In genomic region chr16:47978491-47979490, GRCh38 we compare ENCODE assay signal across 11 cellular contexts.
"Had no signal": no experiment of that assay in that cellular context is flagged by ENCODE, and none has a peak within 500 bp of the region (broad histone marks: within the 10 kb centered on the region; RNA-seq: fewer than 3 reads in every experiment).

No MANE protein-coding gene starts in this region.

- H3K27ac ChIP-seq: neutrophil, right atrium auricular region, tibial nerve had no signal

- H3K36me3 ChIP-seq: neutrophil, right atrium auricular region, tibial nerve had no signal

- H3K4me3 ChIP-seq: right atrium auricular region, tibial nerve had no signal

- DNase-seq: activated CD4-positive, alpha-beta T cell treated with anti-CD3 and anti-CD28 coated beads, Interleukin-2, amount 50 U/mL, for 4 hours; activated effector memory CD4-positive, alpha-beta T cell treated with Interleukin-2 at 50 U/mL for 16 hours; activated T-cell treated with anti-CD3 and anti-CD28 coated beads, Interleukin-2, amount 50 U/mL, for 24 hours; effector memory CD8-positive, alpha-beta T cell; kidney; posterior cingulate gyrus; small intestine; T-helper 17 cell had no signal

- H3K4me1 ChIP-seq: right atrium auricular region had no signal

- H3K9me3 ChIP-seq: neutrophil, right atrium auricular region, tibial nerve had no signal

- H3K27me3 ChIP-seq: neutrophil, right atrium auricular region, tibial nerve had no signal
